ENCODE assay signal across 9 cellular contexts in the genomic region with DNA sequence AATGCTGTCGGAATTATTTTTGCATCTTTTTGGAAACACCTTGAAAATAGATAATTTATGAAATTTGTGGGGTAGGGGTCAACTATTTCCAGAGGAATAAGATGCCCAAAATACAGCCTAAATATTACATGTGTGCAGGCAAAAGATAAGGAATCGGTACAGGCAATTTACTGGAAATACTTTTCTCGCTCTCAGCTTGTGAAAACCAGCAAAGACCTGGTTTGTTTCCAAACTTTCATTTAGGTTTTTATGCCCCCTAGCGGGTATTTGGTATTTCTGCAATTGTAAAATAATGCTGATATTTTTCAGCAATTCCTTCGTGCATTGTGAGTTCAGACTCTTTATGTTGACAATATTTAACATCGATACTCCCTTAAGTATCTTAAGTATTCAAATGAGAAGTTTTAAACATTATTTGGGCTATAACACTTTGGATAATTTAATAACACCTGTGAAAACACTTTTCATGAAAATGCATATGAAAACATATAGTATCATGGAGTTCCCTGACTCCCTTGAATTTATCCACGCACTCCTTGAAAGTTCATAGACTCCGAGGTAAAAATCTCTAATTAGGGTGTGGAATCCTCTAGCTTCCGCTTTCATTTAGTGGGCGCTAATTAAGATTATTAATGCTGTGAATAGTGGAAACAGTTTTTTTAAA.
A peak's percentile ranks its signal among the peaks of the same experiment; 100 is the strongest.
DNase-seq lines count a peak whose midpoint lies in the region; ATAC-seq and TF ChIP-seq lines count a peak whose summit lies in the region.
"Had no signal": no experiment of that assay in that cellular context is flagged by ENCODE, and none has a peak within 500 bp of the region (broad histone marks: within the 10 kb centered on the region; RNA-seq: fewer than 3 reads in every experiment).

No MANE protein-coding gene starts in this region.

- intact Hi-C loops in Calu3 (cut with micrococcal nuclease; ENCODE audit: unreplicated experiment), result loop anchor here (5.0 kb wide), 3 partner anchors 163 to 788 kb away; partner anchors contain the start of gene KCND2

- H3K4me1 Mint-ChIP-seq in Calu3 (ENCODE audit: low read depth, unreplicated experiment) (peaks cover 9% of the 10 kb centered on the region), endodermal cell (peaks cover 18% of the 10 kb centered on the region)

- H3K4me3 Mint-ChIP-seq in Calu3 (ENCODE audit: low read depth, unreplicated experiment) (no peak overlapping the region), endodermal cell (no peak overlapping the region)

- no peak overlapping the region for H2BK12ac ChIP-seq in trophoblast cell (ENCODE audit: low read length)

- no peaks in the 10 kb centered on the region for H3K27me3 ChIP-seq in HL-60 (ENCODE audit: insufficient read depth, poor library complexity, severe bottlenecking)
- no peaks in the 10 kb centered on the region for H3K27me3 ChIP-seq in OCI-LY1 (ENCODE audit: insufficient read depth, low read length)
- H3K27me3 ChIP-seq in endodermal cell (ENCODE audit: control insufficient read depth, insufficient read depth, low read length, poor library complexity, severe bottlenecking), result no peaks in the 10 kb centered on the region
- no peaks in the 10 kb centered on the region for H3K27me3 ChIP-seq in trophoblast cell (ENCODE audit: insufficient read depth, low read length)

- H3K79me2 ChIP-seq in OCI-LY1 (ENCODE audit: insufficient read depth, low read length), result no peaks in the 10 kb centered on the region
- no peaks in the 10 kb centered on the region for H3K79me2 ChIP-seq in trophoblast cell (ENCODE audit: control insufficient read depth, insufficient read depth, low read length, poor library complexity)

- H3K27ac ChIP-seq in HL-60 (replicated peaks) (no peak overlapping the region), OCI-LY1 (ENCODE audit: low read depth, low read length, poor library complexity, severe bottlenecking) (no peak overlapping the region), endodermal cell (ENCODE audit: low read depth, low read length) (no peak overlapping the region), trophoblast cell (ENCODE audit: low read depth, low read length) (no peak overlapping the region)

- no peak overlapping the region for H3K9ac ChIP-seq in OCI-LY1 (ENCODE audit: low read length)
- no peak overlapping the region for H3K9ac ChIP-seq in endodermal cell (ENCODE audit: extremely low read depth, low read length, poor library complexity, severe bottlenecking)
- H3K9ac ChIP-seq in trophoblast cell (ENCODE audit: low read length), result no peak overlapping the region

- no peaks in the 10 kb centered on the region for H3K9me3 ChIP-seq in OCI-LY1 (ENCODE audit: low read length)
- H3K9me3 ChIP-seq in endodermal cell (ENCODE audit: control insufficient read depth, low read length), result no peaks in the 10 kb centered on the region
- H3K9me3 ChIP-seq in trophoblast cell (ENCODE audit: insufficient read depth, low read depth, low read length), result no peaks in the 10 kb centered on the region

- no peaks in the 10 kb centered on the region for H3K9me3 Mint-ChIP-seq in Calu3 (ENCODE audit: low read depth, unreplicated experiment)
- H3K9me3 Mint-ChIP-seq in endodermal cell, result no peaks in the 10 kb centered on the region

- no peak overlapping the region for H3K14ac ChIP-seq in trophoblast cell (ENCODE audit: low read length)

- H3K36me3 Mint-ChIP-seq in Calu3 (ENCODE audit: insufficient read depth, unreplicated experiment) (no peaks in the 10 kb centered on the region), endodermal cell (ENCODE audit: low read depth) (no peaks in the 10 kb centered on the region)

- no peak overlapping the region for H3K23ac ChIP-seq in trophoblast cell (ENCODE audit: low read length)

- H2BK5ac ChIP-seq in trophoblast cell (ENCODE audit: low read depth, low read length, poor library complexity), result no peak overlapping the region

- no peaks in the 10 kb centered on the region for H4K20me1 ChIP-seq in OCI-LY1 (ENCODE audit: insufficient read depth, low read length)

- H3K36me3 ChIP-seq in OCI-LY1 (ENCODE audit: insufficient read depth, low read length) (no peaks in the 10 kb centered on the region), endodermal cell (ENCODE audit: control insufficient read depth, insufficient read depth, low read length) (no peaks in the 10 kb centered on the region), trophoblast cell (ENCODE audit: control insufficient read depth in 1 of 2, insufficient read depth in 2 of 2, low read length in 2 of 2) (no peaks in the 10 kb centered on the region)

- no peak overlapping the region for H2BK120ac ChIP-seq in trophoblast cell (ENCODE audit: insufficient read depth, low read length, poor library complexity)

- no peaks in the 10 kb centered on the region for H3K4me1 ChIP-seq in OCI-LY1 (ENCODE audit: insufficient read depth, low read length, severe bottlenecking)
- H3K4me1 ChIP-seq in endodermal cell (ENCODE audit: control insufficient read depth, insufficient read depth, low read length), result no peaks in the 10 kb centered on the region
- H3K4me1 ChIP-seq in trophoblast cell (ENCODE audit: control insufficient read depth in 1 of 2, insufficient read depth in 2 of 2, low read length in 2 of 2), result peaks cover 0 to 2% of the 10 kb centered on the region in 2 experiments

- H4K91ac ChIP-seq in trophoblast cell (ENCODE audit: low read depth, low read length), result no peak overlapping the region

- H3K27me3 Mint-ChIP-seq in Calu3 (ENCODE audit: unreplicated experiment), result no peaks in the 10 kb centered on the region
- H3K27me3 Mint-ChIP-seq in endodermal cell (ENCODE audit: insufficient read depth), result no peaks in the 10 kb centered on the region

- CTCF ChIA-PET in Calu3 (lab: Charles Lee), result interaction anchor here (0.7 to 1.5 kb wide), 4 partner anchors 49 to 171 kb away, joined by 3 to 4 read pairs (median 4); no protein-coding TSS in a partner anchor

- H3F3A ChIP-seq in OCI-LY1 (ENCODE audit: insufficient read depth, low read length), result no peaks in the 10 kb centered on the region

- H2AK5ac ChIP-seq in trophoblast cell (ENCODE audit: low read length), result no peak overlapping the region

- no peak overlapping the region for H3K4ac ChIP-seq in trophoblast cell (ENCODE audit: low read depth, low read length)

- H3K79me1 ChIP-seq in trophoblast cell (ENCODE audit: low read length), result no peaks in the 10 kb centered on the region

- BruUV-seq in Calu3 (replicated peaks; lab: Mats Ljungman, UMichigan), result no TSS peak

- H2AFZ ChIP-seq in OCI-LY1 (ENCODE audit: low read length) (no peak overlapping the region), trophoblast cell (ENCODE audit: insufficient read depth, low read length, poor library complexity) (no peak overlapping the region)

- H4K12ac ChIP-seq in trophoblast cell (ENCODE audit: low read depth, low read length), result no peak overlapping the region

- ATAC-seq in HG03039 (IDR thresholded peaks at IDR 0.05; ENCODE audit: unreplicated experiment) (no peak), GM18870 (IDR thresholded peaks at IDR 0.05; ENCODE audit: unreplicated experiment) (no peak)

- H3K4me2 ChIP-seq in OCI-LY1 (ENCODE audit: low read length), result no peak overlapping the region
- H3K4me2 ChIP-seq in trophoblast cell (ENCODE audit: low read length), result no peak overlapping the region

- H3K9me2 ChIP-seq in OCI-LY1 (ENCODE audit: low read depth, low read length), result no peaks in the 10 kb centered on the region

- H3K4me3 ChIP-seq in HL-60 (replicated peaks; ENCODE audit: insufficient read depth, low read length) (no peak overlapping the region), OCI-LY1 (ENCODE audit: low read depth, low read length, poor library complexity, severe bottlenecking) (no peak overlapping the region), endodermal cell (ENCODE audit: low read length) (no peak overlapping the region), trophoblast cell (ENCODE audit: low read depth, low read length) (no peak overlapping the region)
- H3K4me3 ChIP-seq: lung had no signal

- H3K18ac ChIP-seq in trophoblast cell (ENCODE audit: low read length), result no peak overlapping the region

- TF ChIP-seq CTCF in Calu3 (IDR thresholded peaks at IDR 0.05; ENCODE audit: unreplicated experiment), result peak; percentile 65
- peak; percentile 23 for TF ChIP-seq CTCF in HL-60 (IDR thresholded peaks at IDR 0.05; ENCODE audit: insufficient read depth, low read length)
- peak; percentile 88 for TF ChIP-seq CTCF in OCI-LY1 (IDR thresholded peaks at IDR 0.05; ENCODE audit: low read length)
- peak; percentile 85 for TF ChIP-seq CTCF in endodermal cell (conservative IDR thresholded peaks at IDR 0.05)

- H4K8ac ChIP-seq in trophoblast cell (ENCODE audit: low read depth, low read length), result no peak overlapping the region

- WGBS in endodermal cell (ENCODE audit: insufficient coverage in 1 of 2, insufficient read length in 1 of 2), 2 experiments, result 71 to 73% methylated on average over 5 to 8 of the region's 10 CpGs
- WGBS in trophoblast cell (ENCODE audit: extremely low coverage, insufficient coverage, insufficient read length), result no CpG with 5 or more reads among the region's 10 CpGs

- H3K27ac Mint-ChIP-seq in Calu3 (ENCODE audit: unreplicated experiment) (no peak overlapping the region), endodermal cell (no peak overlapping the region)

- no peak for DNase-seq in Calu3
- DNase-seq in HL-60 (ENCODE audit: low read depth in 1 of 2, low spot score in 1 of 2), result no peak
- DNase-seq in endodermal cell, result no peak
- DNase-seq in trophoblast cell, result peak; percentile 19 to 83
- DNase-seq in NK-92 treated with Interleukin-12 subunit alpha and Interleukin-12 subunit beta, amount 100 ng/mL, for 24 hours (lab: John Stamatoyannopoulos, UW), result no peak

Comparison
In these comparisons a context has a peak if more than half of its experiments do, and no peak if none do; other contexts are left out.
1. DNase-seq: peak in trophoblast cell (2 of 2); none in Calu3 (single experiment), HL-60 (0 of 2), endodermal cell (single experiment) and NK-92 treated with Interleukin-12 subunit alpha and Interleukin-12 subunit beta, amount 100 ng/mL, for 24 hours (single experiment).
2. CTCF ChIP-seq: peak in every context shown above with its lines; median percentile 88 in OCI-LY1; 85 in endodermal cell; 65 in Calu3; 23 in HL-60.